Comparison of ENCODE assay signal across 26 cellular contexts in the genomic region with DNA sequence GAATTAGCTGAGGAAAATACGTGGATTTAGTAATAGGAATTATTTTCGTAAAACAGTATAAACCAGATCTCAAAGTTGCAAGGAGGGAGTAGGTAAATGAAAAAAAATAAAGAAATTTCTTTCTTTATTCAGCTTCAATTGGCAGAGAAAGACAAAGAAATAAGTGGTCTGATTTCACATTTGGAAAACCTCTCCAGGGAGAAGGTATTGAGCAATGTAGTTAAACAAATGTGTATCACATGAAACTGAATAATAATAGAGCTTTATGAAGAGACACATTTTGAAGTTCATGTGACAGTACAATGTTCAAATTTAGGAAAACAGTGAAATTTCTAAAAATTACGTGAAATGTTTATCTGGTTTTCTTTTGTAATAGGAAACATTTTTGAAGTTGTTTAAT.
DNase-seq lines count a peak whose midpoint lies in the region; ATAC-seq, FAIRE-seq and TF ChIP-seq lines count a peak whose summit lies in the region.
"Had no signal": no experiment of that assay in that cellular context is flagged by ENCODE, and none has a peak within 500 bp of the region (broad histone marks: within the 10 kb centered on the region; RNA-seq: fewer than 3 reads in every experiment).

No MANE protein-coding gene starts in this region.

- H3K4me3 ChIP-seq in A549 (no peak overlapping the region), GM23338 (no peak overlapping the region), mesenchymal stem cell (ENCODE audit: insufficient read depth in 1 of 2, low read depth in 1 of 2, low read length in 2 of 2) (no peak overlapping the region)
- H3K4me3 ChIP-seq: coronary artery, MG63, pancreas, Peyer's patch, sigmoid colon, thyroid gland had no signal

- no peak overlapping the region for H3K4ac ChIP-seq in mesenchymal stem cell (ENCODE audit: low read depth in 1 of 2, low read length in 2 of 2)

- H2BK12ac ChIP-seq in mesenchymal stem cell (ENCODE audit: low read length in 2 of 2) = no peak overlapping the region

- no peak overlapping the region for H3K4me3 Mint-ChIP-seq in GM23338
- H3K4me3 Mint-ChIP-seq: activated naive CD4-positive, alpha-beta T cell treated with anti-CD3 and anti-CD28 coated beads, Interleukin-2, amount 10 ng/mL, durations not matched to agents 7 days and 5 days; CD8-positive, alpha-beta T cell; memory B cell; naive thymus-derived CD4-positive, alpha-beta T cell; stimulated activated effector memory CD8-positive, alpha-beta T cell treated with anti-CD3 and anti-CD28 coated beads, Interleukin-12 subunit alpha, Interleukin-12 subunit beta, amount 100 ng/mL, for 72 hours had no signal

- H2BK120ac ChIP-seq in mesenchymal stem cell (ENCODE audit: low read depth, low read length) = no peak overlapping the region

- H4K8ac ChIP-seq in mesenchymal stem cell (ENCODE audit: low read length) = no peak overlapping the region

- H3K9me2 ChIP-seq in GM23338 (ENCODE audit: insufficient read depth) = no peaks in the 10 kb centered on the region

- H3K4me1 Mint-ChIP-seq in GM23338 = peaks cover 24% of the 10 kb centered on the region
- H3K4me1 Mint-ChIP-seq: activated naive CD4-positive, alpha-beta T cell treated with anti-CD3 and anti-CD28 coated beads, Interleukin-2, amount 10 ng/mL, durations not matched to agents 7 days and 5 days; memory B cell had no signal

- no peak overlapping the region for H2AK5ac ChIP-seq in mesenchymal stem cell (ENCODE audit: low read length, severe bottlenecking)

- ATAC-seq in A549 (no peak), GM23338 (no peak), GM18498 (IDR thresholded peaks at IDR 0.05; ENCODE audit: unreplicated experiment) (no peak), GM18505 (IDR thresholded peaks at IDR 0.05; ENCODE audit: unreplicated experiment) (no peak)
- ATAC-seq: CD8-positive, alpha-beta T cell; naive thymus-derived CD4-positive, alpha-beta T cell; pancreas; stimulated activated effector memory CD8-positive, alpha-beta T cell treated with anti-CD3 and anti-CD28 coated beads, Interleukin-12 subunit alpha, Interleukin-12 subunit beta, amount 100 ng/mL, for 72 hours had no signal

- no peak for DNase-seq in A549 (ENCODE audit: low read depth in 1 of 2, low spot score in 1 of 2)
- no peak for DNase-seq in GM23338 (ENCODE audit: low spot score)
- peak; percentile 45 for DNase-seq in dedifferentiated amniotic fluid mesenchymal stem cell (ENCODE audit: extremely low spot score)
- no peak for DNase-seq in mesenchymal stem cell
- DNase-seq in GM10248 (ENCODE audit: extremely low spot score) = no peak
- DNase-seq in anterior cingulate cortex (lab: John Stamatoyannopoulos, UW) = no peak
- DNase-seq: activated CD8-positive, alpha-beta memory T cell treated with anti-CD3 and anti-CD28 coated beads for 24 hours; activated naive CD4-positive, alpha-beta T cell treated with anti-CD3 and anti-CD28 coated beads, Interleukin-2, amount 10 ng/mL, durations not matched to agents 7 days and 5 days; activated T-cell treated with anti-CD3 and anti-CD28 coated beads, Interleukin-2, amount 50 U/mL, for 48 hours; CD8-positive, alpha-beta T cell; kidney; MG63; naive thymus-derived CD4-positive, alpha-beta T cell; NCI-H1694 treated with DMSO at 0.1 percent for 48 hours; pancreas; Peyer's patch; sigmoid colon; thyroid gland had no signal

- H3K18ac ChIP-seq in mesenchymal stem cell (ENCODE audit: low read depth in 1 of 2, low read length in 2 of 2) = no peak overlapping the region

- CTCF ChIA-PET in A549 (lab: Yijun Ruan, JAX) = interaction anchor here (0.6 to 1.1 kb wide), 2 partner anchors 57 to 570 kb away, joined by 3 to 5 read pairs; no protein-coding TSS in a partner anchor
- CTCF ChIA-PET in GM10248 (lab: Yijun Ruan, JAX) = interaction anchor here (2.1 kb wide), 2 partner anchors 18 to 28 kb away, joined by 4 to 8 read pairs; no protein-coding TSS in a partner anchor

- no peaks in the 10 kb centered on the region for H3K9me3 ChIP-seq in A549
- H3K9me3 ChIP-seq in mesenchymal stem cell (ENCODE audit: control insufficient read depth, low read length) = no peaks in the 10 kb centered on the region
- H3K9me3 ChIP-seq: MG63, pancreas, Peyer's patch, sigmoid colon, thyroid gland had no signal

- WGBS in A549 (ENCODE audit: missing lambda C conversion rate) = 86% methylated on average over 3 of the region's 3 CpGs
- 94% methylated on average over 2 of the region's 3 CpGs for WGBS in mesenchymal stem cell

- H3K9ac ChIP-seq in mesenchymal stem cell (ENCODE audit: low read length) = peak overlapping the region; percentile 88

- peaks cover 6% of the 10 kb centered on the region for H3K79me1 ChIP-seq in mesenchymal stem cell (replicated peaks; ENCODE audit: low read length, poor library complexity, severe bottlenecking)

- TF ChIP-seq CTCF in A549 (IDR thresholded peaks at IDR 0.05) (no peak), GM23338 (conservative IDR thresholded peaks at IDR 0.05; ENCODE audit: low read depth in 2 of 2) (no peak), GM10248 (IDR thresholded peaks at IDR 0.05; ENCODE audit: control extremely low read depth, extremely low read depth, low read depth, missing control alignments) (no peak)

- H3F3A ChIP-seq in GM23338 (replicated peaks; ENCODE audit: low read depth) = no peaks in the 10 kb centered on the region

- no peak overlapping the region for H3K23ac ChIP-seq in mesenchymal stem cell (ENCODE audit: low read length in 2 of 2)

- no peak overlapping the region for H2BK5ac ChIP-seq in mesenchymal stem cell (ENCODE audit: low read depth, low read length, poor library complexity, severe bottlenecking)

- H3K27ac ChIP-seq in A549 = no peak overlapping the region
- no peak overlapping the region for H3K27ac ChIP-seq in GM23338 (ENCODE audit: low read depth)
- no peak overlapping the region for H3K27ac ChIP-seq in mesenchymal stem cell (ENCODE audit: low read length, poor library complexity, severe bottlenecking)
- H3K27ac ChIP-seq: coronary artery, HL-60, pancreas, Peyer's patch, sigmoid colon, thyroid gland had no signal

- no peak for TF ChIP-seq RAD21 in A549 (conservative IDR thresholded peaks at IDR 0.05 in 1 of 2, IDR thresholded peaks at IDR 0.05 in 1 of 2)

- H3K4me1 ChIP-seq in A549 (peaks cover 15% of the 10 kb centered on the region), GM23338 (ENCODE audit: insufficient read depth) (peaks cover 30% of the 10 kb centered on the region), mesenchymal stem cell (ENCODE audit: control insufficient read depth, insufficient read depth, low read depth, low read length) (no peaks in the 10 kb centered on the region)
- H3K4me1 ChIP-seq: Peyer's patch, thyroid gland had no signal

- TF ChIP-seq EP300 in A549 (IDR thresholded peaks at IDR 0.05) = no peak

- no peaks in the 10 kb centered on the region for H3K79me2 ChIP-seq in GM23338 (replicated peaks; ENCODE audit: insufficient read depth)

- H4K91ac ChIP-seq in mesenchymal stem cell (ENCODE audit: low read length) = no peak overlapping the region

- H3K36me3 Mint-ChIP-seq in GM23338 (ENCODE audit: low read depth) = no peaks in the 10 kb centered on the region

- H3K9me3 Mint-ChIP-seq in GM23338 = no peaks in the 10 kb centered on the region
- H3K9me3 Mint-ChIP-seq: activated naive CD4-positive, alpha-beta T cell treated with anti-CD3 and anti-CD28 coated beads, Interleukin-2, amount 10 ng/mL, durations not matched to agents 7 days and 5 days; CD8-positive, alpha-beta T cell; memory B cell; naive thymus-derived CD4-positive, alpha-beta T cell; stimulated activated effector memory CD8-positive, alpha-beta T cell treated with anti-CD3 and anti-CD28 coated beads, Interleukin-12 subunit alpha, Interleukin-12 subunit beta, amount 100 ng/mL, for 72 hours had no signal

- no peak overlapping the region; the same call in 2 of the 3 replicates for H3K4me2 ChIP-seq in A549
- 0 out of 2 replicates have a peak overlapping the region, but pooled peaks have one; percentile 7 for H3K4me2 ChIP-seq in GM23338
- no peak overlapping the region for H3K4me2 ChIP-seq in mesenchymal stem cell (ENCODE audit: low read length, poor library complexity, severe bottlenecking)

- no peaks in the 10 kb centered on the region; the same call in 1 of the 2 replicates for H3K36me3 ChIP-seq in GM23338 (ENCODE audit: insufficient read depth)
- H3K36me3 ChIP-seq in mesenchymal stem cell (ENCODE audit: control insufficient read depth in 1 of 2, insufficient read depth in 2 of 2, low read depth in 1 of 2, low read length in 2 of 2) = peaks cover 3 to 17% of the 10 kb centered on the region in 2 experiments
- H3K36me3 ChIP-seq: pancreas, thyroid gland had no signal

- no peak overlapping the region for H3K14ac ChIP-seq in mesenchymal stem cell (ENCODE audit: low read length in 2 of 2)

- POLR2A ChIA-PET in A549 (lab: Yijun Ruan, JAX) = no interaction called here
- POLR2A ChIA-PET in GM10248 (lab: Yijun Ruan, JAX) = no interaction called here

- H3K27ac Mint-ChIP-seq in GM23338 = peak overlapping the region; percentile 1; the same call in 1 of the 2 replicates
- H3K27ac Mint-ChIP-seq: activated naive CD4-positive, alpha-beta T cell treated with anti-CD3 and anti-CD28 coated beads, Interleukin-2, amount 10 ng/mL, durations not matched to agents 7 days and 5 days; CD8-positive, alpha-beta T cell; memory B cell; stimulated activated effector memory CD8-positive, alpha-beta T cell treated with anti-CD3 and anti-CD28 coated beads, Interleukin-12 subunit alpha, Interleukin-12 subunit beta, amount 100 ng/mL, for 72 hours had no signal

- H2BK15ac ChIP-seq in mesenchymal stem cell (ENCODE audit: low read depth, poor library complexity, severe bottlenecking) = no peak overlapping the region

- H3K27me3 ChIP-seq in GM23338 (ENCODE audit: insufficient read depth) (no peaks in the 10 kb centered on the region), mesenchymal stem cell (ENCODE audit: control insufficient read depth in 1 of 2, insufficient read depth in 1 of 2, low read length in 2 of 2) (no peaks in the 10 kb centered on the region)
- H3K27me3 ChIP-seq: MG63, pancreas, Peyer's patch, sigmoid colon, thyroid gland had no signal

- TF ChIP-seq POLR2A in A549 (IDR thresholded peaks at IDR 0.05; ENCODE audit: low read length) = no peak
- TF ChIP-seq POLR2A in GM18505 (IDR thresholded peaks at IDR 0.05; ENCODE audit: borderline replicate concordance, extremely low read depth, insufficient read depth, insufficient read length) = no peak

- no peak for FAIRE-seq in A549 (lab: Jason Lieb, UNC)
- FAIRE-seq: GM12891, H1, kidney, pancreas had no signal

- H4K20me1 ChIP-seq in GM23338 (replicated peaks; ENCODE audit: insufficient read depth) = no peaks in the 10 kb centered on the region

- H2AFZ ChIP-seq in GM23338 = no peak overlapping the region
- H2AFZ ChIP-seq in mesenchymal stem cell (ENCODE audit: low read depth, low read length) = no peak overlapping the region

- H3K27me3 Mint-ChIP-seq in GM23338 (ENCODE audit: insufficient read depth, low read depth, poor library complexity) = no peaks in the 10 kb centered on the region
- H3K27me3 Mint-ChIP-seq: activated naive CD4-positive, alpha-beta T cell treated with anti-CD3 and anti-CD28 coated beads, Interleukin-2, amount 10 ng/mL, durations not matched to agents 7 days and 5 days; memory B cell; naive thymus-derived CD4-positive, alpha-beta T cell had no signal

TF ChIP-seq in A549, 52 proteins besides CTCF, POLR2A, EP300 and RAD21 (continues in another document):
- peak; percentile 9 to 62; a peak in 2 of 4 replicates for TF ChIP-seq CEBPB (IDR thresholded peaks at IDR 0.05)

TF ChIP-seq in GM23338, 12 proteins besides CTCF, POLR2A, EP300 and RAD21 (continues in another document):
- TF ChIP-seq EZH2 (IDR thresholded peaks at IDR 0.05; ENCODE audit: low read depth, unreplicated experiment) = no peak
